ENCODE assay signal across 8 cellular contexts in the genomic region with DNA sequence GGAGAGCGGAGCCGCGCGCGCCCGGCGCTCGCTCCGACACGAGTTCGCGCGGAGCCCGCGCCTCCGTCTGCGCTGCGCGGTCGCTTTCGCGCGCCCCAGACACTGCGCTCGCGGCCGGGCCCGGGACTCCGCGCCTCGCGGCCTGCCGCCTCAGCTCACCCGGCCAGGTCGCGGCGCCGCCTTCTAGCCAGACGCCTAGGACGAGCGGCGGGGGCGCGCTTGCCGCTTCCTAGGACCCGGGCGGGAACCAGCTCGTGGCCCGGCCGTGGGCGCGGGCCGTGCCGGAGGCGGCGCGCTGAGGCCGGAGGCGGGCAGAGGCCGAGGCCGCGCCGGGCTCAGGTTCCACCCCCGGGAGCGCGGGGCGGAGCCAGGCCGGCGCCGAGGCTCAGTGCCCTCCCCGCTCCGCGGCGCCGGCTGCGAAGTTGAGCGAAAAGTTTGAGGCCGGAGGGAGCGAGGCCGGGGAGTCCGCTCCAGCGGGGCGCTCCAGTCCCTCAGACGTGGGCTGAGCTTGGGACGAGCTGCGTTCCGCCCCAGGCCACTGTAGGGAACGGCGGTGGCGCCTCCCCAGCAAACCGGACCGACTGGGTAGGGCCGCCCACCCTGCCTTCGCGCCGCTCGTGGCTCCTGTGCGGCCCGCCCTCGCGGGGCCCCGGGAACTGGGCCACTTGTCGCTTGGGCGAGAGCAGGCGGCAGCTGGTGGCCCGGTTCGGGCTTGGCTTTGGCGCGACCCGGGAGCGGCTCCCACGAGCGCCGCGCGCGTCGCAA. TPM values are rescaled to one million over a fixed set of nuclear protein-coding genes. Genes with fewer than 3 reads are reported as not detected.
DNase-seq lines count a peak whose midpoint lies in the region; TF ChIP-seq lines count a peak whose summit lies in the region.

A gene with protein sequence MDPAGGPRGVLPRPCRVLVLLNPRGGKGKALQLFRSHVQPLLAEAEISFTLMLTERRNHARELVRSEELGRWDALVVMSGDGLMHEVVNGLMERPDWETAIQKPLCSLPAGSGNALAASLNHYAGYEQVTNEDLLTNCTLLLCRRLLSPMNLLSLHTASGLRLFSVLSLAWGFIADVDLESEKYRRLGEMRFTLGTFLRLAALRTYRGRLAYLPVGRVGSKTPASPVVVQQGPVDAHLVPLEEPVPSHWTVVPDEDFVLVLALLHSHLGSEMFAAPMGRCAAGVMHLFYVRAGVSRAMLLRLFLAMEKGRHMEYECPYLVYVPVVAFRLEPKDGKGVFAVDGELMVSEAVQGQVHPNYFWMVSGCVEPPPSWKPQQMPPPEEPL (plus strand): TSS at position 388 of the 765 bp plus-strand sequence. CDS start 1,036 bp downstream, outside the sequence.

- H3K4me3 Mint-ChIP-seq in HFFc6, result peak within 1 kb of the TSS; percentile 90
- peak within 1 kb of the TSS; percentile 73 for H3K4me3 Mint-ChIP-seq in endodermal cell
- peak within 1 kb of the TSS; percentile 79 for H3K4me3 Mint-ChIP-seq in mesothelial cell of epicardium

- TF ChIP-seq CTCF in GM12875 (IDR thresholded peaks at IDR 0.05; ENCODE audit: borderline replicate concordance, insufficient read depth, low read depth, low read length) (no peak), HFFc6 (IDR thresholded peaks at IDR 0.05) (no peak), endodermal cell (conservative IDR thresholded peaks at IDR 0.05) (no peak), mesothelial cell of epicardium (IDR thresholded peaks at IDR 0.05; ENCODE audit: unreplicated experiment) (no peak)

- 0 to 2% methylated on average over 16 to 118 of the region's 118 CpGs for WGBS in endodermal cell (ENCODE audit: insufficient coverage in 1 of 2, insufficient read length in 1 of 2), 2 experiments

- H3K9ac ChIP-seq in endodermal cell (ENCODE audit: extremely low read depth, low read length, poor library complexity, severe bottlenecking), result no peak within 1 kb of the TSS

- peak; percentile 66 for DNase-seq in HFFc6
- peak; percentile 93 for DNase-seq in NCI-H2196 (lab: John Stamatoyannopoulos, UW; ENCODE audit: unreplicated experiment)
- DNase-seq in activated CD8-positive, alpha-beta memory T cell treated with anti-CD3 and anti-CD28 coated beads for 24 hours, result peak; percentile 90
- peak; percentile 93 for DNase-seq in endodermal cell
- peak in 1 of 2 experiments; percentile 65 for DNase-seq in mesothelial cell of epicardium (ENCODE audit: low spot score in 2 of 2, unreplicated experiment in 2 of 2)
- peak; percentile 84 for DNase-seq in stimulated activated CD8-positive, alpha-beta memory T cell treated with anti-CD3 and anti-CD28 coated beads, Interleukin-4, amount 100 ng/mL, for 48 hours
- no peak for DNase-seq in NCI-H1436 (lab: John Stamatoyannopoulos, UW)

- H3K4me3 ChIP-seq in GM12875 (ENCODE audit: low read depth, low read length) (peak within 1 kb of the TSS; percentile 56), endodermal cell (ENCODE audit: low read length) (peak within 1 kb of the TSS; percentile 82)

- H3K4me1 Mint-ChIP-seq in HFFc6 (ENCODE audit: low read depth) (peaks cover 24% of the 10 kb centered on the region), endodermal cell (peaks cover 1% of the 10 kb centered on the region), mesothelial cell of epicardium (peaks cover 13% of the 10 kb centered on the region)

- H3K9me3 Mint-ChIP-seq in HFFc6 (no peaks in the 10 kb centered on the region; the same call in 1 of the 2 replicates), endodermal cell (no peaks in the 10 kb centered on the region), mesothelial cell of epicardium (no peaks in the 10 kb centered on the region)

- H3K27ac ChIP-seq in endodermal cell (ENCODE audit: low read depth, low read length), result no peak within 1 kb of the TSS

- H3K36me3 Mint-ChIP-seq in HFFc6 (ENCODE audit: low read depth), result peaks cover 18% of the 10 kb centered on the region
- peaks cover 9% of the 10 kb centered on the region for H3K36me3 Mint-ChIP-seq in endodermal cell (ENCODE audit: low read depth)
- H3K36me3 Mint-ChIP-seq in mesothelial cell of epicardium, result no peaks in the 10 kb centered on the region

- peaks cover 35% of the 10 kb centered on the region for H3K27me3 ChIP-seq in endodermal cell (ENCODE audit: control insufficient read depth, insufficient read depth, low read length, poor library complexity, severe bottlenecking)

- H3K27me3 Mint-ChIP-seq in HFFc6 (ENCODE audit: insufficient read depth), result peaks cover 15% of the 10 kb centered on the region
- peaks cover 41% of the 10 kb centered on the region for H3K27me3 Mint-ChIP-seq in endodermal cell (ENCODE audit: insufficient read depth)
- H3K27me3 Mint-ChIP-seq in mesothelial cell of epicardium (ENCODE audit: low read depth), result peaks cover 30% of the 10 kb centered on the region

- H3K27ac Mint-ChIP-seq in HFFc6 (peak within 1 kb of the TSS; percentile 89), endodermal cell (peak within 1 kb of the TSS; percentile 55), mesothelial cell of epicardium (peak within 1 kb of the TSS; percentile 80)

- H3K4me1 ChIP-seq in endodermal cell (ENCODE audit: control insufficient read depth, insufficient read depth, low read length), result no peaks in the 10 kb centered on the region

- H3K9me3 ChIP-seq in endodermal cell (ENCODE audit: control insufficient read depth, low read length), result no peaks in the 10 kb centered on the region

- no peaks in the 10 kb centered on the region for H3K36me3 ChIP-seq in endodermal cell (ENCODE audit: control insufficient read depth, insufficient read depth, low read length)

RNA-seq across cellular contexts. Expression of the gene that starts here (rescaled TPM):
- 10 to 100 TPM; 53.9 to 68.1 (median 55.7) TPM for total RNA-seq in HFFc6 (2021; fragmentation: NEBNext Ultra II Directional; extraction: Animal tissue kit (Norgen Biotek cat#: 25700))
- total RNA-seq in endodermal cell (1 to 10 TPM; 1.5 to 1.8 TPM), mesothelial cell of epicardium (1.7 to 2.0 TPM (median 1.9 TPM) in 3 replicates)
- 8.0 TPM for polyA plus RNA-seq in endodermal cell (2013, experiment 1 of 2)
- 6.2 TPM for polyA plus RNA-seq in endodermal cell (2013, experiment 2 of 2)

Comparison
In these comparisons a context has a peak if more than half of its experiments do, and no peak if none do; other contexts are left out.
1. RNA of the gene that starts here (total RNA-seq): 53.9 to 68.1 TPM in HFFc6; 1.7 to 2.0 TPM in mesothelial cell of epicardium and 1.5 to 1.8 TPM in endodermal cell; every median in the first group is over 10 times any median in the second.
2. Peak in every context shown above with its lines, with median percentiles within 50 percentile points of each other: H3K27ac Mint-ChIP-seq and H3K4me3 Mint-ChIP-seq.